In the genomic region with DNA sequence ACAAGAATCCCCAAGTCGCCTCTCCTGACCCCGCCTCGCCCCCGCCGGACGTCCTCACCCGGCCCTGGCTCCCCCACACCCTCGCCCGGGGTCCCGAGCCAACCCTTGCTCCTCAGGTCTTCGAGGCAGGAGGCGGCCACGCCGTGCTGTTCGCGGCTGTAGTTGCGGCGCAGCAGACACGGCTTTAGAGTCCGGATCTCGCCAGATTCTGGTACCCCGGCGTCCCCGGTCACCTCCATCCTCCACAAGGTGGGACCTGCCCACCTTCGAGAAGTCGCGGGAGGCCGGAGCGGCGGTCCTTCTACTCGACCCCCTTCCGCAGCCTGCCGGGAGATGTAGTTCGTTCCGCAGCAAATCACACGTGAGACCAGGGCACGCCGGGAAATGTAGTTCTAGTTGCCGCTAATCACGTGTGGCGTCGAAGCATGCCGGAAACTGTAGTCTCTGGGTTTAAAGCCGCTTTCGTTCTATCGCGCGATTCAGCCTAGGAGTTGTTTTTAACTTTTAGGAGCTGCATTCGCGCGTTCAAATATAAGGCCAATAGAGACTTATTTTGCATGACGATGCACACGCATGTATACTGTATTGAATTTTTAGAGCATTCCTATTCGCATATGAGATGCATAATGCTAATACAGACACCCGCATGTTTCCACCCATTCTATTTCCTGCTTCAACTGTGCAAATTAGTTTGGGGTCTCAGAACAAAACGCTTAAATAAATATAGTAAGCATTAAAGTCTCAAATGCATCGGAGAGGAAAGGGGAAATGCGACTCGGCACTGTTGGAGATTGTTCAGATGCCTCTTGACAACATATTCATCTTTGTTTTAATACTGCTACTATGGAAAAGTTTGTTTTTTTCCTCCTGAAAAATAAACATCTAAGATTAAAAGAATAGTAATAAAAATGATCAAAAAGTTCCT, we compare ENCODE assay signal across 7 cellular contexts.
DNase-seq lines count a peak whose midpoint lies in the region; ATAC-seq and TF ChIP-seq lines count a peak whose summit lies in the region.

A gene with protein sequence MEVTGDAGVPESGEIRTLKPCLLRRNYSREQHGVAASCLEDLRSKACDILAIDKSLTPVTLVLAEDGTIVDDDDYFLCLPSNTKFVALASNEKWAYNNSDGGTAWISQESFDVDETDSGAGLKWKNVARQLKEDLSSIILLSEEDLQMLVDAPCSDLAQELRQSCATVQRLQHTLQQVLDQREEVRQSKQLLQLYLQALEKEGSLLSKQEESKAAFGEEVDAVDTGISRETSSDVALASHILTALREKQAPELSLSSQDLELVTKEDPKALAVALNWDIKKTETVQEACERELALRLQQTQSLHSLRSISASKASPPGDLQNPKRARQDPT (minus strand): TSS at position 310 of the 925 bp plus-strand sequence. CDS start 71 bp downstream, at position 239.

- TF ChIP-seq CTCF in retinal pigment epithelial cell (conservative IDR thresholded peaks at IDR 0.05; ENCODE audit: low read depth, low read length): no peak

- peak within 1 kb of the TSS; percentile 80 for H3K4me3 ChIP-seq in retinal pigment epithelial cell (ENCODE audit: low read length)

- peak; percentile 93 to 98 for DNase-seq in NCI-H2081 (lab: John Stamatoyannopoulos, UW)
- peak; percentile 90 for DNase-seq in T1000 (lab: John Stamatoyannopoulos, UW)
- peak; percentile 99 for DNase-seq in astrocyte of the hippocampus (ENCODE audit: low read depth, low spot score)
- peak; percentile 50 to 96 (median 89) for DNase-seq in hypothalamus (lab: John Stamatoyannopoulos, UW)
- DNase-seq in retinal pigment epithelial cell (ENCODE audit: low read depth): peak; percentile 90

- ATAC-seq in GM18502 (IDR thresholded peaks at IDR 0.05; ENCODE audit: poor library complexity, unreplicated experiment) (peak; percentile 77), HG02973 (IDR thresholded peaks at IDR 0.05; ENCODE audit: unreplicated experiment) (peak; percentile 71)

Comparison
In these comparisons a context has a peak if more than half of its experiments do, and no peak if none do; other contexts are left out.
1. Peak in every context shown above with its lines: DNase-seq, ATAC-seq and H3K4me3 ChIP-seq.